Comparison of ENCODE assay signal across 1 cellular context in the genomic region with DNA sequence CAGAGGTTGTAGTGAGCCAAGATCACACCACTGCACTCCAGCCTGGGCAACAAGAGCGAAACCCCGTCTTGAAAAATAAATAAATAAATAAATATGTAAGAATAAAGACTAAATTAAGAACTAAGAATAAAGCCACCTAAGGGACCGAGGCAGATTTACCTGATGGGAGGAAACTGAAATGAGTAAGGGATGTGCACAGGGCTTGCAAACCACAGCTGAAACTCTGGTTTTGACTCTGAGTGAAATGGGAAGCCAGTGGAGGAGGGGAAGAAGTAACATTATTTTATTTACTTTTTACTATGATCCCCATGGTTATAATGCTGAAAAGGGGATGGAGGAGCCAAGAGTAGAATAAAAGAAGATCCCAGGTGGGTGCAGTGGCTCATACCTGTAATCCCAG.
A peak's percentile ranks its signal among the peaks of the same experiment; 100 is the strongest.
TF ChIP-seq lines count a peak whose summit lies in the region.

No MANE protein-coding gene starts in this region.

TF ChIP-seq in GM12878, 131 proteins besides CTCF, POLR2A, EP300 and RAD21 (continued from another document and continues in another):
- TF ChIP-seq, protein P1, sequence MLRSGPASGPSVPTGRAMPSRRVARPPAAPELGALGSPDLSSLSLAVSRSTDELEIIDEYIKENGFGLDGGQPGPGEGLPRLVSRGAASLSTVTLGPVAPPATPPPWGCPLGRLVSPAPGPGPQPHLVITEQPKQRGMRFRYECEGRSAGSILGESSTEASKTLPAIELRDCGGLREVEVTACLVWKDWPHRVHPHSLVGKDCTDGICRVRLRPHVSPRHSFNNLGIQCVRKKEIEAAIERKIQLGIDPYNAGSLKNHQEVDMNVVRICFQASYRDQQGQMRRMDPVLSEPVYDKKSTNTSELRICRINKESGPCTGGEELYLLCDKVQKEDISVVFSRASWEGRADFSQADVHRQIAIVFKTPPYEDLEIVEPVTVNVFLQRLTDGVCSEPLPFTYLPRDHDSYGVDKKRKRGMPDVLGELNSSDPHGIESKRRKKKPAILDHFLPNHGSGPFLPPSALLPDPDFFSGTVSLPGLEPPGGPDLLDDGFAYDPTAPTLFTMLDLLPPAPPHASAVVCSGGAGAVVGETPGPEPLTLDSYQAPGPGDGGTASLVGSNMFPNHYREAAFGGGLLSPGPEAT (IDR thresholded peaks at IDR 0.05; ENCODE audit: low read depth), result no peak
- TF ChIP-seq IRF4 (IDR thresholded peaks at IDR 0.05; ENCODE audit: low read depth, low read length) (peak; percentile 94), NR2F1 (conservative IDR thresholded peaks at IDR 0.05) (no peak), ESRRA (IDR thresholded peaks at IDR 0.05; ENCODE audit: low read length) (no peak), MTA2 (IDR thresholded peaks at IDR 0.05; ENCODE audit: low read depth) (no peak), RBBP5 (conservative IDR thresholded peaks at IDR 0.05) (no peak), ZNF384 (IDR thresholded peaks at IDR 0.05; ENCODE audit: borderline replicate concordance, low read depth, low read length) (no peak), RCOR1 (conservative IDR thresholded peaks at IDR 0.05; ENCODE audit: low read depth, low read length) (no peak), CREM (IDR thresholded peaks at IDR 0.05; ENCODE audit: low read depth) (peak; percentile 75), ASH2L (IDR thresholded peaks at IDR 0.05; ENCODE audit: borderline replicate concordance, low read depth) (no peak), WRNIP1 (IDR thresholded peaks at IDR 0.05; ENCODE audit: borderline replicate concordance, low read depth, low read length) (no peak), CHD4 (IDR thresholded peaks at IDR 0.05) (no peak), BRCA1 (IDR thresholded peaks at IDR 0.05; ENCODE audit: low read depth, low read length) (no peak), FOS (IDR thresholded peaks at IDR 0.05; ENCODE audit: borderline replicate concordance, extremely low read depth, insufficient read length) (no peak), HDAC2 (IDR thresholded peaks at IDR 0.05) (no peak), MEF2A (IDR thresholded peaks at IDR 0.05; ENCODE audit: insufficient read depth, low read depth, low read length) (0 out of 2 replicates have a peak, but pooled peaks have one; percentile 59), BMI1 (IDR thresholded peaks at IDR 0.05; ENCODE audit: borderline replicate concordance) (no peak), CREB1 (IDR thresholded peaks at IDR 0.05; ENCODE audit: low read depth) (no peak), BCL11A (IDR thresholded peaks at IDR 0.05; ENCODE audit: low read depth, low read length) (peak; percentile 75), FOXK2 (IDR thresholded peaks at IDR 0.05) (no peak), NFXL1 (IDR thresholded peaks at IDR 0.05; ENCODE audit: borderline replicate concordance) (no peak), FOXM1 (IDR thresholded peaks at IDR 0.05; ENCODE audit: low read depth, low read length) (peak; percentile 64; the same call in 1 of the 2 replicates), PAX8 (IDR thresholded peaks at IDR 0.05) (no peak), ZZZ3 (IDR thresholded peaks at IDR 0.05; ENCODE audit: control insufficient read depth, insufficient read length, low read depth) (no peak), NBN (IDR thresholded peaks at IDR 0.05) (no peak), BHLHE40 (IDR thresholded peaks at IDR 0.05; ENCODE audit: borderline replicate concordance in 1 of 2, low read depth in 2 of 2, low read length in 1 of 2) (no peak), SMARCA5 (IDR thresholded peaks at IDR 0.05) (no peak), SMAD5 (IDR thresholded peaks at IDR 0.05; ENCODE audit: low read depth) (no peak), YY1 (IDR thresholded peaks at IDR 0.05; ENCODE audit: low read depth, low read length) (0 out of 2 replicates have a peak, but pooled peaks have one; percentile 36)
- TF ChIP-seq, protein P2, sequence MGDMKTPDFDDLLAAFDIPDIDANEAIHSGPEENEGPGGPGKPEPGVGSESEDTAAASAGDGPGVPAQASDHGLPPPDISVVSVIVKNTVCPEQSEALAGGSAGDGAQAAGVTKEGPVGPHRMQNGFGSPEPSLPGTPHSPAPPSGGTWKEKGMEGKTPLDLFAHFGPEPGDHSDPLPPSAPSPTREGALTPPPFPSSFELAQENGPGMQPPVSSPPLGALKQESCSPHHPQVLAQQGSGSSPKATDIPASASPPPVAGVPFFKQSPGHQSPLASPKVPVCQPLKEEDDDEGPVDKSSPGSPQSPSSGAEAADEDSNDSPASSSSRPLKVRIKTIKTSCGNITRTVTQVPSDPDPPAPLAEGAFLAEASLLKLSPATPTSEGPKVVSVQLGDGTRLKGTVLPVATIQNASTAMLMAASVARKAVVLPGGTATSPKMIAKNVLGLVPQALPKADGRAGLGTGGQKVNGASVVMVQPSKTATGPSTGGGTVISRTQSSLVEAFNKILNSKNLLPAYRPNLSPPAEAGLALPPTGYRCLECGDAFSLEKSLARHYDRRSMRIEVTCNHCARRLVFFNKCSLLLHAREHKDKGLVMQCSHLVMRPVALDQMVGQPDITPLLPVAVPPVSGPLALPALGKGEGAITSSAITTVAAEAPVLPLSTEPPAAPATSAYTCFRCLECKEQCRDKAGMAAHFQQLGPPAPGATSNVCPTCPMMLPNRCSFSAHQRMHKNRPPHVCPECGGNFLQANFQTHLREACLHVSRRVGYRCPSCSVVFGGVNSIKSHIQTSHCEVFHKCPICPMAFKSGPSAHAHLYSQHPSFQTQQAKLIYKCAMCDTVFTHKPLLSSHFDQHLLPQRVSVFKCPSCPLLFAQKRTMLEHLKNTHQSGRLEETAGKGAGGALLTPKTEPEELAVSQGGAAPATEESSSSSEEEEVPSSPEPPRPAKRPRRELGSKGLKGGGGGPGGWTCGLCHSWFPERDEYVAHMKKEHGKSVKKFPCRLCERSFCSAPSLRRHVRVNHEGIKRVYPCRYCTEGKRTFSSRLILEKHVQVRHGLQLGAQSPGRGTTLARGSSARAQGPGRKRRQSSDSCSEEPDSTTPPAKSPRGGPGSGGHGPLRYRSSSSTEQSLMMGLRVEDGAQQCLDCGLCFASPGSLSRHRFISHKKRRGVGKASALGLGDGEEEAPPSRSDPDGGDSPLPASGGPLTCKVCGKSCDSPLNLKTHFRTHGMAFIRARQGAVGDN (IDR thresholded peaks at IDR 0.05), result no peak
- TF ChIP-seq, protein P3, sequence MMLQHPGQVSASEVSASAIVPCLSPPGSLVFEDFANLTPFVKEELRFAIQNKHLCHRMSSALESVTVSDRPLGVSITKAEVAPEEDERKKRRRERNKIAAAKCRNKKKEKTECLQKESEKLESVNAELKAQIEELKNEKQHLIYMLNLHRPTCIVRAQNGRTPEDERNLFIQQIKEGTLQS (IDR thresholded peaks at IDR 0.05; ENCODE audit: borderline replicate concordance, extremely low read depth, low read depth, low read length), result no peak
- TF ChIP-seq, protein P4, sequence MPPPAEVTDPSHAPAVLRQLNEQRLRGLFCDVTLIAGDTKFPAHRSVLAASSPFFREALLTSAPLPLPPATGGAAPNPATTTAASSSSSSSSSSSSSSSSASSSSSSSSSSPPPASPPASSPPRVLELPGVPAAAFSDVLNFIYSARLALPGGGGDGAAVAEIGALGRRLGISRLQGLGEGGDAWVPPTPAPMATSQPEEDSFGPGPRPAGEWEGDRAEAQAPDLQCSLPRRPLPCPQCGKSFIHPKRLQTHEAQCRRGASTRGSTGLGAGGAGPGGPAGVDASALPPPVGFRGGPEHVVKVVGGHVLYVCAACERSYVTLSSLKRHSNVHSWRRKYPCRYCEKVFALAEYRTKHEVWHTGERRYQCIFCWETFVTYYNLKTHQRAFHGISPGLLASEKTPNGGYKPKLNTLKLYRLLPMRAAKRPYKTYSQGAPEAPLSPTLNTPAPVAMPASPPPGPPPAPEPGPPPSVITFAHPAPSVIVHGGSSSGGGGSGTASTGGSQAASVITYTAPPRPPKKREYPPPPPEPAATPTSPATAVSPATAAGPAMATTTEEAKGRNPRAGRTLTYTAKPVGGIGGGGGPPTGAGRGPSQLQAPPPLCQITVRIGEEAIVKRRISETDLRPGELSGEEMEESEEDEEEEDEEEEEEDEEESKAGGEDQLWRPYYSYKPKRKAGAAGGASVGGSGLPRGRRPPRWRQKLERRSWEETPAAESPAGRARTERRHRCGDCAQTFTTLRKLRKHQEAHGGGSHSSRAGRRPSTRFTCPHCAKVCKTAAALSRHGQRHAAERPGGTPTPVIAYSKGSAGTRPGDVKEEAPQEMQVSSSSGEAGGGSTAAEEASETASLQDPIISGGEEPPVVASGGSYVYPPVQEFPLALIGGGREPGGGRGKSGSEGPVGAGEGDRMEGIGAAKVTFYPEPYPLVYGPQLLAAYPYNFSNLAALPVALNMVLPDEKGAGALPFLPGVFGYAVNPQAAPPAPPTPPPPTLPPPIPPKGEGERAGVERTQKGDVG (CRISPR knock-in tag; IDR thresholded peaks at IDR 0.05), result no peak
- TF ChIP-seq, protein P5, sequence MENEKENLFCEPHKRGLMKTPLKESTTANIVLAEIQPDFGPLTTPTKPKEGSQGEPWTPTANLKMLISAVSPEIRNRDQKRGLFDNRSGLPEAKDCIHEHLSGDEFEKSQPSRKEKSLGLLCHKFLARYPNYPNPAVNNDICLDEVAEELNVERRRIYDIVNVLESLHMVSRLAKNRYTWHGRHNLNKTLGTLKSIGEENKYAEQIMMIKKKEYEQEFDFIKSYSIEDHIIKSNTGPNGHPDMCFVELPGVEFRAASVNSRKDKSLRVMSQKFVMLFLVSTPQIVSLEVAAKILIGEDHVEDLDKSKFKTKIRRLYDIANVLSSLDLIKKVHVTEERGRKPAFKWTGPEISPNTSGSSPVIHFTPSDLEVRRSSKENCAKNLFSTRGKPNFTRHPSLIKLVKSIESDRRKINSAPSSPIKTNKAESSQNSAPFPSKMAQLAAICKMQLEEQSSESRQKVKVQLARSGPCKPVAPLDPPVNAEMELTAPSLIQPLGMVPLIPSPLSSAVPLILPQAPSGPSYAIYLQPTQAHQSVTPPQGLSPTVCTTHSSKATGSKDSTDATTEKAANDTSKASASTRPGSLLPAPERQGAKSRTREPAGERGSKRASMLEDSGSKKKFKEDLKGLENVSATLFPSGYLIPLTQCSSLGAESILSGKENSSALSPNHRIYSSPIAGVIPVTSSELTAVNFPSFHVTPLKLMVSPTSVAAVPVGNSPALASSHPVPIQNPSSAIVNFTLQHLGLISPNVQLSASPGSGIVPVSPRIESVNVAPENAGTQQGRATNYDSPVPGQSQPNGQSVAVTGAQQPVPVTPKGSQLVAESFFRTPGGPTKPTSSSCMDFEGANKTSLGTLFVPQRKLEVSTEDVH (IDR thresholded peaks at IDR 0.05; ENCODE audit: low read depth, partially characterized antibody), result no peak
- TF ChIP-seq, protein P6, sequence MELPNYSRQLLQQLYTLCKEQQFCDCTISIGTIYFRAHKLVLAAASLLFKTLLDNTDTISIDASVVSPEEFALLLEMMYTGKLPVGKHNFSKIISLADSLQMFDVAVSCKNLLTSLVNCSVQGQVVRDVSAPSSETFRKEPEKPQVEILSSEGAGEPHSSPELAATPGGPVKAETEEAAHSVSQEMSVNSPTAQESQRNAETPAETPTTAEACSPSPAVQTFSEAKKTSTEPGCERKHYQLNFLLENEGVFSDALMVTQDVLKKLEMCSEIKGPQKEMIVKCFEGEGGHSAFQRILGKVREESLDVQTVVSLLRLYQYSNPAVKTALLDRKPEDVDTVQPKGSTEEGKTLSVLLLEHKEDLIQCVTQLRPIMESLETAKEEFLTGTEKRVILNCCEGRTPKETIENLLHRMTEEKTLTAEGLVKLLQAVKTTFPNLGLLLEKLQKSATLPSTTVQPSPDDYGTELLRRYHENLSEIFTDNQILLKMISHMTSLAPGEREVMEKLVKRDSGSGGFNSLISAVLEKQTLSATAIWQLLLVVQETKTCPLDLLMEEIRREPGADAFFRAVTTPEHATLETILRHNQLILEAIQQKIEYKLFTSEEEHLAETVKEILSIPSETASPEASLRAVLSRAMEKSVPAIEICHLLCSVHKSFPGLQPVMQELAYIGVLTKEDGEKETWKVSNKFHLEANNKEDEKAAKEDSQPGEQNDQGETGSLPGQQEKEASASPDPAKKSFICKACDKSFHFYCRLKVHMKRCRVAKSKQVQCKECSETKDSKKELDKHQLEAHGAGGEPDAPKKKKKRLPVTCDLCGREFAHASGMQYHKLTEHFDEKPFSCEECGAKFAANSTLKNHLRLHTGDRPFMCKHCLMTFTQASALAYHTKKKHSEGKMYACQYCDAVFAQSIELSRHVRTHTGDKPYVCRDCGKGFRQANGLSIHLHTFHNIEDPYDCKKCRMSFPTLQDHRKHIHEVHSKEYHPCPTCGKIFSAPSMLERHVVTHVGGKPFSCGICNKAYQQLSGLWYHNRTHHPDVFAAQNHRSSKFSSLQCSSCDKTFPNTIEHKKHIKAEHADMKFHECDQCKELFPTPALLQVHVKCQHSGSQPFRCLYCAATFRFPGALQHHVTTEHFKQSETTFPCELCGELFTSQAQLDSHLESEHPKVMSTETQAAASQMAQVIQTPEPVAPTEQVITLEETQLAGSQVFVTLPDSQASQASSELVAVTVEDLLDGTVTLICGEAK (IDR thresholded peaks at IDR 0.05; ENCODE audit: borderline replicate concordance), result no peak
- TF ChIP-seq, protein P7, sequence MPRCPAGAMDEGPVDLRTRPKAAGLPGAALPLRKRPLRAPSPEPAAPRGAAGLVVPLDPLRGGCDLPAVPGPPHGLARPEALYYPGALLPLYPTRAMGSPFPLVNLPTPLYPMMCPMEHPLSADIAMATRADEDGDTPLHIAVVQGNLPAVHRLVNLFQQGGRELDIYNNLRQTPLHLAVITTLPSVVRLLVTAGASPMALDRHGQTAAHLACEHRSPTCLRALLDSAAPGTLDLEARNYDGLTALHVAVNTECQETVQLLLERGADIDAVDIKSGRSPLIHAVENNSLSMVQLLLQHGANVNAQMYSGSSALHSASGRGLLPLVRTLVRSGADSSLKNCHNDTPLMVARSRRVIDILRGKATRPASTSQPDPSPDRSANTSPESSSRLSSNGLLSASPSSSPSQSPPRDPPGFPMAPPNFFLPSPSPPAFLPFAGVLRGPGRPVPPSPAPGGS (IDR thresholded peaks at IDR 0.05; ENCODE audit: borderline replicate concordance, insufficient read depth, low read depth, low read length, poor library complexity, severe bottlenecking), result peak; percentile 72
- TF ChIP-seq, protein P8, sequence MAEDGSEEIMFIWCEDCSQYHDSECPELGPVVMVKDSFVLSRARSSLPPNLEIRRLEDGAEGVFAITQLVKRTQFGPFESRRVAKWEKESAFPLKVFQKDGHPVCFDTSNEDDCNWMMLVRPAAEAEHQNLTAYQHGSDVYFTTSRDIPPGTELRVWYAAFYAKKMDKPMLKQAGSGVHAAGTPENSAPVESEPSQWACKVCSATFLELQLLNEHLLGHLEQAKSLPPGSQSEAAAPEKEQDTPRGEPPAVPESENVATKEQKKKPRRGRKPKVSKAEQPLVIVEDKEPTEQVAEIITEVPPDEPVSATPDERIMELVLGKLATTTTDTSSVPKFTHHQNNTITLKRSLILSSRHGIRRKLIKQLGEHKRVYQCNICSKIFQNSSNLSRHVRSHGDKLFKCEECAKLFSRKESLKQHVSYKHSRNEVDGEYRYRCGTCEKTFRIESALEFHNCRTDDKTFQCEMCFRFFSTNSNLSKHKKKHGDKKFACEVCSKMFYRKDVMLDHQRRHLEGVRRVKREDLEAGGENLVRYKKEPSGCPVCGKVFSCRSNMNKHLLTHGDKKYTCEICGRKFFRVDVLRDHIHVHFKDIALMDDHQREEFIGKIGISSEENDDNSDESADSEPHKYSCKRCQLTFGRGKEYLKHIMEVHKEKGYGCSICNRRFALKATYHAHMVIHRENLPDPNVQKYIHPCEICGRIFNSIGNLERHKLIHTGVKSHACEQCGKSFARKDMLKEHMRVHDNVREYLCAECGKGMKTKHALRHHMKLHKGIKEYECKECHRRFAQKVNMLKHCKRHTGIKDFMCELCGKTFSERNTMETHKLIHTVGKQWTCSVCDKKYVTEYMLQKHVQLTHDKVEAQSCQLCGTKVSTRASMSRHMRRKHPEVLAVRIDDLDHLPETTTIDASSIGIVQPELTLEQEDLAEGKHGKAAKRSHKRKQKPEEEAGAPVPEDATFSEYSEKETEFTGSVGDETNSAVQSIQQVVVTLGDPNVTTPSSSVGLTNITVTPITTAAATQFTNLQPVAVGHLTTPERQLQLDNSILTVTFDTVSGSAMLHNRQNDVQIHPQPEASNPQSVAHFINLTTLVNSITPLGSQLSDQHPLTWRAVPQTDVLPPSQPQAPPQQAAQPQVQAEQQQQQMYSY (CRISPR knock-in tag; IDR thresholded peaks at IDR 0.05), result no peak
